Comparison of ENCODE assay signal across 2 cellular contexts in genomic region chr7:94434031-94434430, GRCh38.
TF ChIP-seq lines count a peak whose summit lies in the region.

No MANE protein-coding gene starts in this region.

TF ChIP-seq in SK-N-SH, 30 proteins besides CTCF, POLR2A, EP300 and RAD21 (continued from another document):
- no peak for TF ChIP-seq PBX3 (IDR thresholded peaks at IDR 0.05)
- no peak for TF ChIP-seq GABPA (IDR thresholded peaks at IDR 0.05; ENCODE audit: low read depth)
- no peak for TF ChIP-seq USF2 (IDR thresholded peaks at IDR 0.05; ENCODE audit: borderline replicate concordance, low read depth, low read length)
- TF ChIP-seq RXRA (IDR thresholded peaks at IDR 0.05; ENCODE audit: borderline replicate concordance, low read depth): no peak
- TF ChIP-seq MAX (IDR thresholded peaks at IDR 0.05; ENCODE audit: low read depth): no peak
- no peak for TF ChIP-seq MXI1 (IDR thresholded peaks at IDR 0.05; ENCODE audit: low read depth, low read length)
- no peak for TF ChIP-seq JUND (IDR thresholded peaks at IDR 0.05)
- no peak for TF ChIP-seq FOSL2 (IDR thresholded peaks at IDR 0.05; ENCODE audit: borderline replicate concordance, low read depth)
- no peak for TF ChIP-seq SIN3A (IDR thresholded peaks at IDR 0.05; ENCODE audit: borderline replicate concordance, low read depth, low read length)
- TF ChIP-seq POLR2AphosphoS5 (IDR thresholded peaks at IDR 0.05; ENCODE audit: low read depth, low read length): no peak
- TF ChIP-seq TEAD4 (IDR thresholded peaks at IDR 0.05; ENCODE audit: borderline replicate concordance, insufficient read depth): no peak
- no peak for TF ChIP-seq SMC3 (IDR thresholded peaks at IDR 0.05; ENCODE audit: low read depth, low read length)
- no peak for TF ChIP-seq IRF3 (IDR thresholded peaks at IDR 0.05; ENCODE audit: low read depth, low read length)

TF ChIP-seq in SK-N-SH treated with all-trans-retinoic acid at 6 μM for 48 hours, 23 proteins besides CTCF, POLR2A, EP300 and RAD21 (continued from another document):
- no peak for TF ChIP-seq PATZ1 (CRISPR knock-in tag; IDR thresholded peaks at IDR 0.05; ENCODE audit: borderline replicate concordance)
- TF ChIP-seq RARB (CRISPR knock-in tag; IDR thresholded peaks at IDR 0.05): no peak
- no peak for TF ChIP-seq TSHZ2 (CRISPR knock-in tag; IDR thresholded peaks at IDR 0.05)
- no peak for TF ChIP-seq ZFP3 (CRISPR knock-in tag; IDR thresholded peaks at IDR 0.05)
- no peak for TF ChIP-seq GLIS3 (CRISPR knock-in tag; IDR thresholded peaks at IDR 0.05)
- TF ChIP-seq ZFP30 (CRISPR knock-in tag; IDR thresholded peaks at IDR 0.05): no peak
- TF ChIP-seq CSRNP3 (CRISPR knock-in tag; IDR thresholded peaks at IDR 0.05): no peak
- no peak for TF ChIP-seq TCF4 (CRISPR knock-in tag; IDR thresholded peaks at IDR 0.05; ENCODE audit: borderline replicate concordance)
TF ChIP-seq in SK-N-SH treated with all-trans-retinoic acid at 6 μM for 48 hours: peak in this region for 0.
